In genomic region chr2:25168256-25169072, GRCh38 we compare ENCODE assay signal across 8 cellular contexts. TPM values are rescaled to one million over a fixed set of nuclear protein-coding genes. Genes with fewer than 3 reads are reported as not detected.
DNase-seq lines count a peak whose midpoint lies in the region; ATAC-seq and TF ChIP-seq lines count a peak whose summit lies in the region.

POMC (minus strand) TSS chr2:25168580; CDS start chr2:25164772, 3,808 bp downstream.

- no peak for ATAC-seq in HG03025 (IDR thresholded peaks at IDR 0.05; ENCODE audit: low FRiP score, unreplicated experiment)

- DNase-seq in DMS79 treated with DMSO at 0.1 percent for 48 hours (lab: John Stamatoyannopoulos, UW): peak; percentile 74
- peak; percentile 15 for DNase-seq in MG63
- DNase-seq in activated effector memory CD4-positive, alpha-beta T cell treated with anti-CD3 and anti-CD28 coated beads, Interleukin-2, amount 50 U/mL, for 16 hours: peak; percentile 69
- DNase-seq in cardiac muscle cell (ENCODE audit: low read depth in 1 of 2, low spot score in 1 of 2): peak; percentile 44 to 73
- peak; percentile 76 for DNase-seq in posterior vena cava (ENCODE audit: low spot score)
- DNase-seq in NK-92 (lab: John Stamatoyannopoulos, UW; ENCODE audit: unreplicated experiment): no peak
- DNase-seq in LoVo (ENCODE audit: low spot score): no peak

- no peak within 1 kb of the TSS for H3K27ac ChIP-seq in cardiac muscle cell

- H3K4me3 ChIP-seq in MG63 (0 out of 2 replicates have a peak within 1 kb of the TSS, but pooled peaks have one; percentile 22), cardiac muscle cell (peak within 1 kb of the TSS; percentile 36)

- H3K36me3 ChIP-seq in MG63 (no peaks in the 10 kb centered on the region), cardiac muscle cell (no peaks in the 10 kb centered on the region)

- H3K9me3 ChIP-seq in MG63 (no peaks in the 10 kb centered on the region), cardiac muscle cell (ENCODE audit: low read depth) (no peaks in the 10 kb centered on the region)

- TF ChIP-seq CTCF in cardiac muscle cell (IDR thresholded peaks at IDR 0.05; ENCODE audit: low read depth, low read length): no peak

- intact Hi-C loops in posterior vena cava (cut with DNase I): no loop called here

- H3K27me3 ChIP-seq in MG63 (peaks cover 41% of the 10 kb centered on the region), cardiac muscle cell (peaks cover 74% of the 10 kb centered on the region)

- H3K4me1 ChIP-seq in cardiac muscle cell (ENCODE audit: low read depth): no peaks in the 10 kb centered on the region

RNA-seq across cellular contexts. Expression of gene POMC, which starts in this region (rescaled TPM):
- not detected in 2 replicates for total RNA-seq in MG63 (2014; rRNA removed; shearing (Covaris generic); ENCODE audit: low replicate concordance)
- total RNA-seq in cardiac muscle cell (2.8 and 3.9 TPM in 2 replicates), posterior vena cava (1 to 10 TPM; 1.9 to 2.2 TPM)
- 2.0 TPM in 1 of 2 replicates, not detected in the other for polyA plus RNA-seq in cardiac muscle cell

Comparison
In these comparisons a context has a peak if more than half of its experiments do, and no peak if none do; other contexts are left out.
1. Peak in DNase-seq and H3K4me3 ChIP-seq in MG63; RNA of the gene not detected or under 1 TPM.
2. DNase-seq: peak in DMS79 treated with DMSO at 0.1 percent for 48 hours (single experiment), activated effector memory CD4-positive, alpha-beta T cell treated with anti-CD3 and anti-CD28 coated beads, Interleukin-2, amount 50 U/mL, for 16 hours (single experiment), cardiac muscle cell (2 of 2) and posterior vena cava (single experiment); none in NK-92 (single experiment) and LoVo (single experiment).